Comparison of ENCODE assay signal across 11 cellular contexts in the genomic region with DNA sequence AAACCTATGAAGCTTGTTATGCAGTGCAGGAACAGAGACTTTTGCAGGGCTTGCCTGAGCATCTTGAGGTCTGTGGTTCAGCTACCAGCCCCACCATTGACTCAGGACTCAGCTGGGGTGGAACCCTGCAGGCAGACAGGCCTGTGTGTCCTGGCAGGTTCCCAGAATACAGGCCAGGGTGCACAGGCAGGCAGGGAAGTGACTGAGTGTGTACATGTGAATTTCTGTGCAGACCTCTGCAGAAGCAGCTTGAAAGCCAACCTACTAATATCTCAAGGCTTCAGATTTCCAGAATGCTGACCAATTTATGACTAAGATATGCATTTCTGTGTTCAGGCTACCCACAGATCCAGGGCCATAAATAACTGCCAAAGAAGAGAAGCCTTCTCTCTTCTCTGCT.
DNase-seq lines count a peak whose midpoint lies in the region; ATAC-seq and TF ChIP-seq lines count a peak whose summit lies in the region.
"Had no signal": no experiment of that assay in that cellular context is flagged by ENCODE, and none has a peak within 500 bp of the region (broad histone marks: within the 10 kb centered on the region; RNA-seq: fewer than 3 reads in every experiment).

No MANE protein-coding gene starts in this region.

- H3K9me3 Mint-ChIP-seq in activated CD4-positive, alpha-beta T cell treated with anti-CD3 and anti-CD28 coated beads for 36 hours (ENCODE audit: low read depth): no peaks in the 10 kb centered on the region
- H3K9me3 Mint-ChIP-seq in type B pancreatic cell: no peaks in the 10 kb centered on the region
- H3K9me3 Mint-ChIP-seq: brain had no signal

- H3K4me1 Mint-ChIP-seq in activated CD4-positive, alpha-beta T cell treated with anti-CD3 and anti-CD28 coated beads for 36 hours: peaks cover 18% of the 10 kb centered on the region
- peaks cover 36% of the 10 kb centered on the region for H3K4me1 Mint-ChIP-seq in type B pancreatic cell (ENCODE audit: unreplicated experiment)

- no peak overlapping the region for H3K4me3 Mint-ChIP-seq in activated CD4-positive, alpha-beta T cell treated with anti-CD3 and anti-CD28 coated beads for 36 hours
- no peak overlapping the region for H3K4me3 Mint-ChIP-seq in type B pancreatic cell
- H3K4me3 Mint-ChIP-seq: brain had no signal

- intact Hi-C loops in activated CD4-positive, alpha-beta T cell treated with anti-CD3 and anti-CD28 coated beads for 36 hours (cut with DNase I, micrococcal nuclease): no loop called here

- DNase-seq in activated CD4-positive, alpha-beta T cell treated with anti-CD3 and anti-CD28 coated beads for 36 hours: peak; percentile 17
- DNase-seq in activated CD4-positive, alpha-beta T cell treated with anti-CD3 and anti-CD28 coated beads, Interleukin-2, amount 50 U/mL, for 1 hour: no peak
- DNase-seq in NCI-H69 (lab: John Stamatoyannopoulos, UW) (peak; percentile 57), cerebellum (ENCODE audit: low spot score) (peak; percentile 17), smooth muscle cell of the brain vasculature (ENCODE audit: low read depth, low spot score) (peak; percentile 90), type B pancreatic cell (ENCODE audit: extremely low spot score, unreplicated experiment) (no peak), NAMALWA (ENCODE audit: low spot score) (no peak), NCI-H2081 treated with DMSO at 0.1 percent for 48 hours (lab: John Stamatoyannopoulos, UW) (no peak)
- DNase-seq: NCI-H748 treated with DMSO at 0.1 percent for 48 hours had no signal

- POLR2A ChIA-PET in activated CD4-positive, alpha-beta T cell treated with anti-CD3 and anti-CD28 coated beads for 36 hours (lab: Charles Lee): no interaction called here

- CTCF ChIA-PET in activated CD4-positive, alpha-beta T cell treated with anti-CD3 and anti-CD28 coated beads for 36 hours (lab: Charles Lee): no interaction called here

- H3K27me3 Mint-ChIP-seq in activated CD4-positive, alpha-beta T cell treated with anti-CD3 and anti-CD28 coated beads for 36 hours: no peaks in the 10 kb centered on the region
- H3K27me3 Mint-ChIP-seq in type B pancreatic cell: no peaks in the 10 kb centered on the region
- H3K27me3 Mint-ChIP-seq: progenitor cell of endocrine pancreas had no signal

- TF ChIP-seq CTCF in type B pancreatic cell (conservative IDR thresholded peaks at IDR 0.05): no peak

- peak; percentile 28 for ATAC-seq in activated CD4-positive, alpha-beta T cell treated with anti-CD3 and anti-CD28 coated beads for 36 hours

- H3K36me3 Mint-ChIP-seq in activated CD4-positive, alpha-beta T cell treated with anti-CD3 and anti-CD28 coated beads for 36 hours (ENCODE audit: low read depth): no peaks in the 10 kb centered on the region
- H3K36me3 Mint-ChIP-seq in type B pancreatic cell: no peaks in the 10 kb centered on the region
- H3K36me3 Mint-ChIP-seq: brain had no signal

- no peak overlapping the region for H3K27ac Mint-ChIP-seq in activated CD4-positive, alpha-beta T cell treated with anti-CD3 and anti-CD28 coated beads for 36 hours
- no peak overlapping the region for H3K27ac Mint-ChIP-seq in type B pancreatic cell
- H3K27ac Mint-ChIP-seq: progenitor cell of endocrine pancreas had no signal

Comparison
In these comparisons a context has a peak if more than half of its experiments do, and no peak if none do; other contexts are left out.
1. DNase-seq: peak in activated CD4-positive, alpha-beta T cell treated with anti-CD3 and anti-CD28 coated beads for 36 hours (single experiment), NCI-H69 (single experiment), cerebellum (single experiment) and smooth muscle cell of the brain vasculature (single experiment); none in activated CD4-positive, alpha-beta T cell treated with anti-CD3 and anti-CD28 coated beads, Interleukin-2, amount 50 U/mL, for 1 hour (single experiment), type B pancreatic cell (single experiment), NAMALWA (single experiment) and NCI-H2081 treated with DMSO at 0.1 percent for 48 hours (single experiment).